ENCODE assay signal across 12 cellular contexts in genomic region chr10:45592926-45593325, GRCh38.
DNase-seq lines count a peak whose midpoint lies in the region; ATAC-seq and TF ChIP-seq lines count a peak whose summit lies in the region.
"Had no signal": no experiment of that assay in that cellular context is flagged by ENCODE, and none has a peak within 500 bp of the region (broad histone marks: within the 10 kb centered on the region; RNA-seq: fewer than 3 reads in every experiment).

No MANE protein-coding gene starts in this region.

- TF ChIP-seq CTCF in left ventricle myocardium inferior (IDR thresholded peaks at IDR 0.05; ENCODE audit: borderline replicate concordance) (no peak), WTC11 (IDR thresholded peaks at IDR 0.05) (no peak), type B pancreatic cell (conservative IDR thresholded peaks at IDR 0.05) (no peak), foreskin keratinocyte (conservative IDR thresholded peaks at IDR 0.05) (no peak)

- peaks cover 7% of the 10 kb centered on the region for H3K9me3 Mint-ChIP-seq in WTC11
- H3K9me3 Mint-ChIP-seq in immature natural killer cell: no peaks in the 10 kb centered on the region
- no peaks in the 10 kb centered on the region for H3K9me3 Mint-ChIP-seq in type B pancreatic cell

- peaks cover 10% of the 10 kb centered on the region for H3K36me3 ChIP-seq in left ventricle myocardium inferior
- H3K36me3 ChIP-seq: thyroid gland had no signal

- H3K27me3 Mint-ChIP-seq in WTC11 (ENCODE audit: low read depth) (peaks cover 20% of the 10 kb centered on the region), immature natural killer cell (ENCODE audit: low read depth in 3 of 3) (peaks cover 9 to 20% (median 15%) of the 10 kb centered on the region in 3 donors), type B pancreatic cell (peaks cover 5% of the 10 kb centered on the region)

- H3K27ac Mint-ChIP-seq in WTC11 (no peak overlapping the region), immature natural killer cell (peak overlapping the region; percentile 4 to 95 (median 68)), type B pancreatic cell (no peak overlapping the region)

- H3K4me1 Mint-ChIP-seq in WTC11: peaks cover 14% of the 10 kb centered on the region
- H3K4me1 Mint-ChIP-seq in immature natural killer cell: peaks cover 33 to 60% of the 10 kb centered on the region in 2 donors
- peaks cover 8% of the 10 kb centered on the region for H3K4me1 Mint-ChIP-seq in type B pancreatic cell (ENCODE audit: unreplicated experiment)

- CTCF ChIA-PET in WTC11 (lab: Charles Lee): no interaction called here

- H3K4me3 ChIP-seq in left ventricle myocardium inferior: peak overlapping the region; percentile 87

- H3K27ac ChIP-seq in left ventricle myocardium inferior (replicated peaks) (no peak overlapping the region), foreskin keratinocyte (no peak overlapping the region)
- H3K27ac ChIP-seq: HL-60, skin epidermis, thyroid gland had no signal

- H3K36me3 Mint-ChIP-seq in WTC11 (peaks cover 5% of the 10 kb centered on the region), immature natural killer cell (peaks cover 6 to 15% (median 12%) of the 10 kb centered on the region in 3 donors), type B pancreatic cell (peaks cover 19% of the 10 kb centered on the region)

- DNase-seq in left ventricle myocardium inferior (no peak), Right ventricle myocardium inferior (ENCODE audit: missing footprints) (no peak), WTC11 (ENCODE audit: low spot score) (no peak), immature natural killer cell (no peak), type B pancreatic cell (ENCODE audit: extremely low spot score, unreplicated experiment) (no peak), RKO (ENCODE audit: low spot score) (no peak), foreskin keratinocyte (no peak)
- DNase-seq: Caco-2, thyroid gland had no signal

- H3K4me3 Mint-ChIP-seq in WTC11: peak overlapping the region; percentile 89
- H3K4me3 Mint-ChIP-seq in immature natural killer cell: peak overlapping the region; percentile 86 to 96 (median 93)
- H3K4me3 Mint-ChIP-seq in type B pancreatic cell: peak overlapping the region; percentile 94

- intact Hi-C loops in left ventricle myocardium inferior (cut with micrococcal nuclease): no loop called here
- intact Hi-C loops in Right ventricle myocardium inferior (cut with DNase I): loop anchor here (5.0 kb wide), 1 partner anchor 79 kb away; the partner anchor contains the start of gene ZFAND4

- no peak for ATAC-seq in Right ventricle myocardium inferior
- ATAC-seq in WTC11: no peak
- no peak for ATAC-seq in GM18867 (IDR thresholded peaks at IDR 0.05; ENCODE audit: unreplicated experiment)
- no peak for ATAC-seq in foreskin keratinocyte

- POLR2A ChIA-PET in WTC11 (lab: Charles Lee): no interaction called here

- no peaks in the 10 kb centered on the region for H3K27me3 ChIP-seq in left ventricle myocardium inferior (ENCODE audit: low read depth)
- H3K27me3 ChIP-seq in foreskin keratinocyte: peaks cover 3% of the 10 kb centered on the region
- H3K27me3 ChIP-seq: thyroid gland had no signal

- H3K9me3 ChIP-seq in left ventricle myocardium inferior (replicated peaks): peaks cover 2% of the 10 kb centered on the region
- H3K9me3 ChIP-seq: Caco-2, thyroid gland had no signal

- H3K4me1 ChIP-seq in left ventricle myocardium inferior: peaks cover 39% of the 10 kb centered on the region
- peaks cover 12% of the 10 kb centered on the region for H3K4me1 ChIP-seq in foreskin keratinocyte
- H3K4me1 ChIP-seq: Caco-2 had no signal

TF ChIP-seq in WTC11, 78 proteins besides CTCF, POLR2A, EP300 and RAD21:
- no peak for TF ChIP-seq MAX (CRISPR knock-in tag; IDR thresholded peaks at IDR 0.05)
TF ChIP-seq in WTC11: peak in this region for 0.

Comparison
In these comparisons a context has a peak if more than half of its experiments do, and no peak if none do; other contexts are left out.
1. H3K27ac Mint-ChIP-seq: peak in immature natural killer cell (6 of 6); none in WTC11 (single experiment) and type B pancreatic cell (single experiment).
2. Peak in every context shown above with its lines, with median percentiles within 50 percentile points of each other: H3K4me3 Mint-ChIP-seq.